8 cellular contexts compared by ENCODE assay signal in genomic region chr22:20916916-20917810, GRCh38. TPM values are rescaled to one million over a fixed set of nuclear protein-coding genes. Genes with fewer than 3 reads are reported as not detected.
DNase-seq lines count a peak whose midpoint lies in the region; ATAC-seq, FAIRE-seq and TF ChIP-seq lines count a peak whose summit lies in the region.

Gene CRKL (plus strand): TSS chr22:20917407. CDS start chr22:20917935, 528 bp downstream.

- TF ChIP-seq POLR2A in H1 (IDR thresholded peaks at IDR 0.05; ENCODE audit: control extremely low read depth in 1 of 2, low read depth in 2 of 2, low read length in 2 of 2): peak; percentile 71 to 86

- WGBS in H1 (ENCODE audit: extremely low coverage in 1 of 2, insufficient coverage in 1 of 2, insufficient read length in 1 of 2, insufficient replicate concordance in 2 of 2, low coverage in 1 of 2, low lambda C conversion rate in 2 of 2, missing lambda C conversion rate in 1 of 2), 2 experiments: 2% methylated on average over 80 of the region's 92 CpGs; no CpG with 5 or more reads in 1 of the 2 experiments
- WGBS in mesendoderm (ENCODE audit: extremely low coverage, insufficient coverage, low lambda C conversion rate): no CpG with 5 or more reads among the region's 92 CpGs

- H3K4me1 ChIP-seq in Caco-2 (peaks cover 24% of the 10 kb centered on the region), H1 (replicated peaks in 1 of 4; ENCODE audit: control insufficient read depth in 3 of 4, insufficient read depth in 4 of 4, low read length in 3 of 4) (peaks cover 0 to 3% (median 0%) of the 10 kb centered on the region in 4 experiments; a peak in 4 of 7 replicates), mesendoderm (ENCODE audit: control insufficient read depth, low read depth, low read length) (peaks cover 4% of the 10 kb centered on the region)

- H3K23me2 ChIP-seq in H1 (ENCODE audit: low read depth, low read length): peaks cover 4% of the 10 kb centered on the region; the same call in 1 of the 2 replicates

- H2BK15ac ChIP-seq in H1 (ENCODE audit: low read length): peak within 1 kb of the TSS; percentile 83; the same call in 1 of the 2 replicates
- no peak within 1 kb of the TSS for H2BK15ac ChIP-seq in mesendoderm (replicated peaks; ENCODE audit: low read depth)

- intact Hi-C loops in Caco-2 (cut with micrococcal nuclease; ENCODE audit: unreplicated experiment): loop anchor here (1.0 to 2.0 kb wide), 2 partner anchors 32 to 40 kb away; no protein-coding TSS in a partner anchor

- no peak within 1 kb of the TSS for H2AK5ac ChIP-seq in H1 (ENCODE audit: low read depth, low read length)
- H2AK5ac ChIP-seq in mesendoderm (ENCODE audit: low read length): no peak within 1 kb of the TSS

- peak; percentile 95 for ATAC-seq in GM21360 (IDR thresholded peaks at IDR 0.05; ENCODE audit: unreplicated experiment)

- H4K8ac ChIP-seq in H1 (ENCODE audit: extremely low read depth, insufficient read depth, low read length) (peak within 1 kb of the TSS; percentile 97), mesendoderm (ENCODE audit: low read depth, low read length) (peak within 1 kb of the TSS; percentile 7)

- no peaks in the 10 kb centered on the region for H3K36me3 ChIP-seq in Caco-2 (ENCODE audit: control insufficient read depth, insufficient read depth, low read length)
- H3K36me3 ChIP-seq in H1 (ENCODE audit: control insufficient read depth in 2 of 4, insufficient read depth in 4 of 4, low read length in 3 of 4): no peaks in the 10 kb centered on the region
- H3K36me3 ChIP-seq in mesendoderm (ENCODE audit: control insufficient read depth, insufficient read depth, low read length): no peaks in the 10 kb centered on the region

- H3K79me2 ChIP-seq in H1 (ENCODE audit: control insufficient read depth in 1 of 2, insufficient read depth in 2 of 2, low read length in 2 of 2) (peaks cover 41 to 49% of the 10 kb centered on the region in 2 experiments), mesendoderm (ENCODE audit: control insufficient read depth, insufficient read depth, low read length) (peaks cover 46% of the 10 kb centered on the region)

- no peaks in the 10 kb centered on the region; the same call in 1 of the 2 replicates for H3K9me3 ChIP-seq in Caco-2
- no peaks in the 10 kb centered on the region for H3K9me3 ChIP-seq in H1 (ENCODE audit: insufficient read depth in 2 of 2, low read depth in 1 of 2, low read length in 1 of 2)

- H3K56ac ChIP-seq in H1 (replicated peaks; ENCODE audit: insufficient read length, low read depth, low read length): peak within 1 kb of the TSS; percentile 86
- H3K56ac ChIP-seq in mesendoderm (ENCODE audit: low read length): peak within 1 kb of the TSS; percentile 98

- H3K23ac ChIP-seq in H1 (ENCODE audit: insufficient read length) (no peak within 1 kb of the TSS), mesendoderm (ENCODE audit: low read length) (peak within 1 kb of the TSS; percentile 97)

- H2BK12ac ChIP-seq in H1 (ENCODE audit: low read depth, low read length): peak within 1 kb of the TSS; percentile 84

- H3K4me2 ChIP-seq in H1 (ENCODE audit: insufficient read depth in 1 of 2, low read depth in 2 of 2, low read length in 2 of 2): peak within 1 kb of the TSS; percentile 79 to 89
- H3K4me2 ChIP-seq in mesendoderm (ENCODE audit: low read length): peak within 1 kb of the TSS; percentile 82

- H2BK120ac ChIP-seq in H1 (replicated peaks; ENCODE audit: low read depth, low read length) (peak within 1 kb of the TSS; percentile 54), mesendoderm (ENCODE audit: low read depth, low read length) (no peak within 1 kb of the TSS)

- H3K27me3 ChIP-seq in Caco-2 (replicated peaks; ENCODE audit: control insufficient read depth, insufficient read depth, low read length): no peaks in the 10 kb centered on the region
- H3K27me3 ChIP-seq in H1 (replicated peaks in 1 of 4; ENCODE audit: control insufficient read depth in 3 of 4, extremely low read depth in 1 of 4, insufficient read depth in 3 of 4, low read length in 3 of 4): no peaks in the 10 kb centered on the region
- H3K27me3 ChIP-seq in mesendoderm (ENCODE audit: insufficient read depth, low read length, poor library complexity): no peaks in the 10 kb centered on the region

- peaks cover 32% of the 10 kb centered on the region for H3K4me1 Mint-ChIP-seq in Caco-2 (ENCODE audit: low read depth, unreplicated experiment)

- H3K4me3 ChIP-seq in Caco-2 (ENCODE audit: low read depth, low read length): peak within 1 kb of the TSS; percentile 87
- H3K4me3 ChIP-seq in H1 (ENCODE audit: extremely low read depth in 1 of 4, insufficient read depth in 2 of 4, low read depth in 3 of 4, low read length in 4 of 4): peak within 1 kb of the TSS; percentile 92 to 98 (median 96)
- H3K4me3 ChIP-seq in mesendoderm (ENCODE audit: low read length): peak within 1 kb of the TSS; percentile 99

- no peak within 1 kb of the TSS for H3K14ac ChIP-seq in H1 (ENCODE audit: insufficient read length)

- POLR2A ChIA-PET in Caco-2 (lab: Charles Lee): interaction anchor here (0.6 to 1.3 kb wide), 4 partner anchors 34 to 81 kb away, joined by 3 to 10 read pairs (median 4); partner anchors contain the start of gene LZTR1
- POLR2A ChIA-PET in H1 (lab: Charles Lee; ENCODE audit: partially characterized antibody): interaction anchor here (0.8 to 1.4 kb wide), 7 partner anchors 9 to 58 kb away, joined by 3 to 5 read pairs (median 4); partner anchors contain the start of genes PI4KA and SNAP29

- no peaks in the 10 kb centered on the region for H3K27me3 Mint-ChIP-seq in Caco-2 (ENCODE audit: insufficient read depth, unreplicated experiment)

- BruUV-seq in Caco-2 (replicated peaks; lab: Mats Ljungman, UMichigan): TSS peak; percentile 81

- H4K5ac ChIP-seq in H1 (ENCODE audit: insufficient read length, low read depth, low read length) (peak within 1 kb of the TSS; percentile 87), mesendoderm (ENCODE audit: low read length) (no peak within 1 kb of the TSS)

- H3K4me3 Mint-ChIP-seq in Caco-2 (ENCODE audit: unreplicated experiment): peak within 1 kb of the TSS; percentile 82

- H2AFZ ChIP-seq in H1 (ENCODE audit: low read length): peak within 1 kb of the TSS; percentile 89

- DNase-seq in Caco-2 (peak; percentile 96 to 97), HT1080 (ENCODE audit: low read depth) (peak; percentile 98), NOMO-1 (lab: John Stamatoyannopoulos, UW; ENCODE audit: unreplicated experiment in 2 of 2) (peak; percentile 96 to 99), H1 (ENCODE audit: low read depth in 1 of 2, low spot score in 2 of 2) (peak; percentile 91 to 94), mesendoderm (peak; percentile 99)
- DNase-seq in activated CD8-positive, alpha-beta memory T cell treated with anti-CD3 and anti-CD28 coated beads for 4 hours (ENCODE audit: low read depth in 2 of 2): peak; percentile 91 to 93
- peak; percentile 89 for DNase-seq in stimulated activated CD8-positive, alpha-beta memory T cell treated with anti-CD3 and anti-CD28 coated beads, Interleukin-15, amount 100 ng/mL, for 1 hour (ENCODE audit: low read depth)

- TF ChIP-seq CTCF in Caco-2 (IDR thresholded peaks at IDR 0.05; ENCODE audit: insufficient read depth in 1 of 2, low read depth in 1 of 2, low read length in 1 of 2, severe bottlenecking in 1 of 2, unreplicated experiment in 1 of 2): peak; percentile 81 to 96
- TF ChIP-seq CTCF in H1 (IDR thresholded peaks at IDR 0.05; ENCODE audit: control extremely low read depth in 1 of 3, insufficient read depth in 1 of 3, low read depth in 1 of 3, low read length in 3 of 3): peak; percentile 62 to 88 (median 84)

- peak within 1 kb of the TSS; percentile 93 for H3K27ac ChIP-seq in H1 (ENCODE audit: low read depth, low read length)
- peak within 1 kb of the TSS; percentile 77 for H3K27ac ChIP-seq in mesendoderm (ENCODE audit: low read depth, low read length)

- H3K18ac ChIP-seq in H1 (ENCODE audit: extremely low read depth, low read length) (peak within 1 kb of the TSS; percentile 96), mesendoderm (ENCODE audit: low read length) (peak within 1 kb of the TSS; percentile 69)

- peak within 1 kb of the TSS; percentile 88 to 100 (median 96) for H3K9ac ChIP-seq in H1 (replicated peaks in 1 of 4; ENCODE audit: extremely low read depth in 1 of 4, low read depth in 3 of 4, low read length in 3 of 4)
- H3K9ac ChIP-seq in mesendoderm (ENCODE audit: low read length): peak within 1 kb of the TSS; percentile 98

- H3K4ac ChIP-seq in H1 (replicated peaks; ENCODE audit: insufficient read length, low read depth, low read length) (peak within 1 kb of the TSS; percentile 69), mesendoderm (ENCODE audit: low read depth, low read length) (peak within 1 kb of the TSS; percentile 66)

- CTCF ChIA-PET in Caco-2 (lab: Charles Lee) (interaction anchor here (0.6 to 2.7 kb wide), 15 partner anchors 9 to 705 kb away, joined by 3 to 36 read pairs (median 4); partner anchors contain the start of gene LZTR1), H1 (lab: Charles Lee; ENCODE audit: partially characterized antibody) (interaction anchor here (0.6 to 1.6 kb wide), 5 partner anchors 15 to 102 kb away, joined by 3 to 6 read pairs (median 4); no protein-coding TSS in a partner anchor)

- 0 out of 3 replicates have a peak, but pooled peaks of 1 of the 2 experiments have one; percentile 71 for TF ChIP-seq EP300 in H1 (IDR thresholded peaks at IDR 0.05; ENCODE audit: borderline replicate concordance in 1 of 2, low read depth in 2 of 2, low read length in 2 of 2)

- H3K79me1 ChIP-seq in H1 (ENCODE audit: low read depth, low read length): no peaks in the 10 kb centered on the region
- H3K79me1 ChIP-seq in mesendoderm (ENCODE audit: low read length): no peaks in the 10 kb centered on the region

- H2BK20ac ChIP-seq in H1 (ENCODE audit: low read length): no peak within 1 kb of the TSS

- TF ChIP-seq RAD21 in H1 (IDR thresholded peaks at IDR 0.05 in 1 of 2, conservative IDR thresholded peaks at IDR 0.05 in 1 of 2; ENCODE audit: low read depth in 2 of 2, low read length in 2 of 2): peak; percentile 42 to 65

- no peak for FAIRE-seq in H1 (lab: Jason Lieb, UNC)

- H4K91ac ChIP-seq in H1 (replicated peaks; ENCODE audit: insufficient read length, low read length): peak within 1 kb of the TSS; percentile 92

- peak within 1 kb of the TSS; percentile 97 for H2BK5ac ChIP-seq in H1 (ENCODE audit: low read depth, low read length)
- H2BK5ac ChIP-seq in mesendoderm (ENCODE audit: low read length): peak within 1 kb of the TSS; percentile 71

- H3K27ac Mint-ChIP-seq in Caco-2 (ENCODE audit: unreplicated experiment): peak within 1 kb of the TSS; percentile 82

- peaks cover 34% of the 10 kb centered on the region for H3K36me3 Mint-ChIP-seq in Caco-2 (ENCODE audit: insufficient read depth, unreplicated experiment)

- H3K9me3 Mint-ChIP-seq in Caco-2 (ENCODE audit: unreplicated experiment): no peaks in the 10 kb centered on the region

- peaks cover 18 to 23% of the 10 kb centered on the region in 2 experiments for H4K20me1 ChIP-seq in H1 (replicated peaks in 1 of 2; ENCODE audit: control insufficient read depth in 1 of 2, insufficient read depth in 2 of 2, low read length in 2 of 2)

RNA-seq across cellular contexts. Expression of gene CRKL, which starts in this region (rescaled TPM):
- 76.0 and 82.7 TPM in 2 replicates for total RNA-seq in Caco-2 (2022)
- total RNA-seq in HT1080 (2014; rRNA removed; shearing (Covaris generic)): 37.4 and 48.8 TPM in 2 replicates
- polyA plus RNA-seq in HT1080 (2015; cell fraction: cytosol; rRNA removed): 38.0 and 44.6 TPM in 2 replicates
- polyA plus RNA-seq in HT1080 (2015; cell fraction: nucleus; rRNA removed): 44.4 and 45.3 TPM in 2 replicates
- 94.5 and 97.2 TPM in 2 replicates for total RNA-seq in H1 (2021; fragmentation: NEBNext Ultra II Directional; extraction: Animal tissue kit (Norgen Biotek cat#: 25700))
- polyA plus RNA-seq in H1 (2011; rRNA removed): 34.5 and 43.7 TPM in 2 replicates
- 34.4 TPM for polyA plus RNA-seq in H1 (2011; cell fraction: cytosol; rRNA removed)
- 27.3 TPM for polyA plus RNA-seq in H1 (2011; cell fraction: nucleus; rRNA removed)
- polyA plus RNA-seq in H1 (2012, experiment 1 of 2): 42.6 to 54.4 TPM (median 47.7 TPM) in 4 replicates
- polyA plus RNA-seq in H1 (2012, experiment 2 of 2): 15.0 TPM
- polyA plus RNA-seq in H1 (2013, experiment 1 of 2): 48.1 TPM
- 47.6 TPM for polyA plus RNA-seq in H1 (2013, experiment 2 of 2)
- 58.0 and 60.1 TPM in 2 replicates for polyA minus RNA-seq in H1 (2011; rRNA and poly(A)+ RNA removed)
- 40.1 TPM for polyA minus RNA-seq in H1 (2011; cell fraction: cytosol; rRNA and poly(A)+ RNA removed)
- 34.4 TPM for polyA minus RNA-seq in H1 (2011; cell fraction: nucleus; rRNA and poly(A)+ RNA removed)
- polyA plus RNA-seq in mesendoderm (2013, experiment 1 of 2): 53.0 TPM
- 54.6 TPM for polyA plus RNA-seq in mesendoderm (2013, experiment 2 of 2)

Comparison
In these comparisons a context has a peak if more than half of its experiments do, and no peak if none do; other contexts are left out.
1. Peak in every context shown above with its lines: DNase-seq, ATAC-seq, H3K4me3 ChIP-seq and H3K27ac ChIP-seq.